Comparison of ENCODE assay signal across 17 cellular contexts in the genomic region with DNA sequence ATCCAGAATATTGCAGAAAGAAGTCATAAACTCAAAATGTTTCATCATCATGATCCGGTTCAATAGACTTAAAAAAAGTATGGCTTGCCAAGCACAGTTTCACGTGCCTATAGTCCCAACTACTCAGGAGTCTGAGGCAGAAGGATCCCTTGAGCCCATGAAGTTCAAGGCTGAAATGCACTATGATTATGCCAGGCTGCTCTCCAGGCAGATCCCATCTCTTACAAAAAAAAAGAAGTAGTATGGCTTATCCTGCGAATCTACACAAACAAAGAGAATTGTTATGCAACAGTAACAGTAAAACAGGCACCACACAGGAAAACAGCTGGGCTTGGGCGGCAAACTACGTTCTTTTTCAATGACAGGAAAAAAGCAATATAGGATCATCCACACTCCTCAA.
DNase-seq lines count a peak whose midpoint lies in the region; ATAC-seq and TF ChIP-seq lines count a peak whose summit lies in the region.
"Had no signal": no experiment of that assay in that cellular context is flagged by ENCODE, and none has a peak within 500 bp of the region (broad histone marks: within the 10 kb centered on the region; RNA-seq: fewer than 3 reads in every experiment).

No MANE protein-coding gene starts in this region.

- H3K36me3 ChIP-seq in iPS-20b (ENCODE audit: insufficient read depth, low read depth, low read length) (peaks cover 27% of the 10 kb centered on the region), spleen (peaks cover 0 to 30% (median 11%) of the 10 kb centered on the region in 6 donors), prostate gland (no peaks in the 10 kb centered on the region)

- peak overlapping the region; percentile 37; the same call in 1 of the 2 replicates for H3K4me3 ChIP-seq in iPS-20b (ENCODE audit: low read length)
- H3K4me3 ChIP-seq in spleen = no peak overlapping the region
- H3K4me3 ChIP-seq in prostate gland = no peak overlapping the region
- H3K4me3 ChIP-seq: transverse colon had no signal

- intact Hi-C loops in activated B cell treated with CpG ODN at 0.5 μM for 24 hours (cut with micrococcal nuclease) (no loop called here), spleen (cut with DNase I; ENCODE audit: low total_unique reads) (no loop called here), prostate gland (cut with DNase I) (no loop called here)

- CTCF ChIA-PET in activated B cell treated with CpG ODN at 0.5 μM for 24 hours (lab: Charles Lee) = no interaction called here

- no peak overlapping the region for H3K4me3 Mint-ChIP-seq in activated B cell treated with CpG ODN at 0.5 μM for 24 hours
- H3K4me3 Mint-ChIP-seq: central memory CD8-positive, alpha-beta T cell; naive thymus-derived CD4-positive, alpha-beta T cell had no signal

- POLR2A ChIA-PET in activated B cell treated with CpG ODN at 0.5 μM for 24 hours (lab: Charles Lee) = no interaction called here

- H3K27ac Mint-ChIP-seq in activated B cell treated with CpG ODN at 0.5 μM for 24 hours = peak overlapping the region; percentile 59
- H3K27ac Mint-ChIP-seq: naive thymus-derived CD4-positive, alpha-beta T cell had no signal

- no peak for ATAC-seq in activated B cell treated with CpG ODN at 0.5 μM for 24 hours (ENCODE audit: low read depth)
- ATAC-seq: naive thymus-derived CD4-positive, alpha-beta T cell had no signal

- H3K27ac ChIP-seq in iPS-20b (ENCODE audit: low read length) (no peak overlapping the region), spleen (peak overlapping the region in 6 of 8 donors; percentile 16 to 66 (median 48)), prostate gland (no peak overlapping the region)
- H3K27ac ChIP-seq: 22Rv1, transverse colon had no signal

- H3K36me3 Mint-ChIP-seq in activated B cell treated with CpG ODN at 0.5 μM for 24 hours (ENCODE audit: low read depth) = peaks cover 43% of the 10 kb centered on the region

- H3K9me3 Mint-ChIP-seq in activated B cell treated with CpG ODN at 0.5 μM for 24 hours = no peaks in the 10 kb centered on the region
- H3K9me3 Mint-ChIP-seq: central memory CD8-positive, alpha-beta T cell; naive thymus-derived CD4-positive, alpha-beta T cell had no signal

- no peaks in the 10 kb centered on the region for H3K9me3 ChIP-seq in iPS-20b (ENCODE audit: insufficient read depth, low read depth, low read length)
- H3K9me3 ChIP-seq in spleen = no peaks in the 10 kb centered on the region
- H3K9me3 ChIP-seq in prostate gland = no peaks in the 10 kb centered on the region
- H3K9me3 ChIP-seq: transverse colon had no signal

- no peak overlapping the region for H3K9ac ChIP-seq in iPS-20b (ENCODE audit: low read depth, low read length)

- WGBS in spleen, 5 donors = 26 to 46% (median 33%) methylated on average over 5 of the region's 5 CpGs
- 62% methylated on average over 5 of the region's 5 CpGs for WGBS in prostate gland

- no peak for TF ChIP-seq CTCF in activated B cell treated with CpG ODN at 0.5 μM for 24 hours (IDR thresholded peaks at IDR 0.05)
- no peak for TF ChIP-seq CTCF in spleen (IDR thresholded peaks at IDR 0.05 in 8 of 11, conservative IDR thresholded peaks at IDR 0.05 in 3 of 11)
- no peak for TF ChIP-seq CTCF in prostate gland (IDR thresholded peaks at IDR 0.05)

- TF ChIP-seq POLR2A in spleen (IDR thresholded peaks at IDR 0.05) = no peak
- TF ChIP-seq POLR2A in prostate gland (IDR thresholded peaks at IDR 0.05) = no peak

- no peaks in the 10 kb centered on the region for H3K27me3 Mint-ChIP-seq in activated B cell treated with CpG ODN at 0.5 μM for 24 hours
- H3K27me3 Mint-ChIP-seq: central memory CD8-positive, alpha-beta T cell; naive thymus-derived CD4-positive, alpha-beta T cell had no signal

- peaks cover 7% of the 10 kb centered on the region for H3K4me1 Mint-ChIP-seq in activated B cell treated with CpG ODN at 0.5 μM for 24 hours
- H3K4me1 Mint-ChIP-seq: central memory CD8-positive, alpha-beta T cell had no signal

- peaks cover 9% of the 10 kb centered on the region; the same call in 1 of the 2 replicates for H3K4me1 ChIP-seq in iPS-20b (ENCODE audit: insufficient read depth, low read length)
- H3K4me1 ChIP-seq in spleen = peaks cover 0 to 40% (median 16%) of the 10 kb centered on the region in 6 donors
- H3K4me1 ChIP-seq in prostate gland (replicated peaks) = no peaks in the 10 kb centered on the region
- H3K4me1 ChIP-seq: transverse colon had no signal

- H3K27me3 ChIP-seq in iPS-20b (ENCODE audit: insufficient read depth, low read length) (no peaks in the 10 kb centered on the region), spleen (replicated peaks in 1 of 7) (no peaks in the 10 kb centered on the region), prostate gland (replicated peaks; ENCODE audit: insufficient read depth) (no peaks in the 10 kb centered on the region)
- H3K27me3 ChIP-seq: transverse colon had no signal

- DNase-seq in SKM-1 treated with dmso at 0.1 percent for 144 hours (lab: John Stamatoyannopoulos, UW; ENCODE audit: unreplicated experiment) = peak; percentile 41
- no peak for DNase-seq in SKM-1 (lab: John Stamatoyannopoulos, UW; ENCODE audit: unreplicated experiment)
- DNase-seq in activated B cell treated with CpG ODN at 0.5 μM for 24 hours = no peak
- DNase-seq in spleen = no peak
- no peak for DNase-seq in central memory CD4-positive, alpha-beta T cell
- DNase-seq in prostate gland (ENCODE audit: low spot score) = no peak
- DNase-seq in DMS 273 (lab: John Stamatoyannopoulos, UW; ENCODE audit: unreplicated experiment) = no peak
- DNase-seq: activated naive CD4-positive, alpha-beta T cell; Calu3; islet precursor cell; naive thymus-derived CD4-positive, alpha-beta T cell; NCI-H510A treated with DMSO at 0.1 percent for 48 hours; stimulated activated CD4-positive, alpha-beta T cell treated with anti-CD3 and anti-CD28 coated beads, Interleukin-12 subunit alpha, Interleukin-12 subunit beta, amount 100 ng/mL, for 4 hours; transverse colon had no signal

Comparison
In these comparisons a context has a peak if more than half of its experiments do, and no peak if none do; other contexts are left out.
1. H3K27ac ChIP-seq: peak in spleen (6 of 8); none in iPS-20b (single experiment) and prostate gland (0 of 2).